Comparison of ENCODE assay signal across 1 cellular context in the genomic region with DNA sequence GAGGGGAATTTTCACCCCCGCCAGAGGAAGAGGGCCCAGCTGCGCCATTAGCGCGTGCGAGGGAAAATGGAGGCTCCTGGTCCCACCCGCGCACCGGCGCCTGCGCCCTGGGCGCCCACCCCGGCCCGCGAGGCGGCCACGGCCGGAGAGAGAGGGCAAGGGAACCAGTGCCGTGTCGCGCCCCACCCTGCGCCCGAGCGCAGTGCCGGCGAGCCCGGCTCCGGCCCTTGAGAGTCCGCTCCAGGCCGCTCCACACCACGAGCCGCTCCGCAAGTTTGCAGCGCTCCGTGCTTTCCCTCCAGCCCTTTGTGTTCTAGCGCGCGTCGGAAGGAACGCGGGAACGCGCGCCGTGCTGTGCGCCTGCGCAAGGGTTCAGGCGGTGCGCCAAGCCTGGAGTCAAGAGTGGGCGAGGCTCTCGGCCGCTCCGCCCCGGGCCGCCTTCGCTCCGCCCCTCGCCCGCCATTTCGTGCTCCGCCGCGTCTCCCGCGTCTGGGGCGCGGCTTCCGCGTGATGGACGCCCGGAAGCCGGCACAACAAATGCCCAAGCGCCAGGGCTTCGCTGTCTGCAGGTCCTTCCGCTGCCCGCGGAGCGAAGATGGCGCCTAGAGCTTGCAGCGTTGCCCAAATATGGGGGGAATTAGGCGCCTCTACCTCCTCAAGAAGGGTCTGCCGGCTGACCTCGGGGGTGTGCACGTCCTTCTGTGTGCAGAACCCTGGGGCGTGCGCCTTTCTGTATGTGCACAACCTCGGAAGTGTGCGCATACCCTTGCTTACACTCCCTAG.
TF ChIP-seq lines count a peak whose summit lies in the region.

No MANE protein-coding gene starts in this region.

TF ChIP-seq in K562, 482 proteins besides CTCF, POLR2A, EP300 and RAD21 (continued from another document and continues in another):
- TF ChIP-seq, protein P1, sequence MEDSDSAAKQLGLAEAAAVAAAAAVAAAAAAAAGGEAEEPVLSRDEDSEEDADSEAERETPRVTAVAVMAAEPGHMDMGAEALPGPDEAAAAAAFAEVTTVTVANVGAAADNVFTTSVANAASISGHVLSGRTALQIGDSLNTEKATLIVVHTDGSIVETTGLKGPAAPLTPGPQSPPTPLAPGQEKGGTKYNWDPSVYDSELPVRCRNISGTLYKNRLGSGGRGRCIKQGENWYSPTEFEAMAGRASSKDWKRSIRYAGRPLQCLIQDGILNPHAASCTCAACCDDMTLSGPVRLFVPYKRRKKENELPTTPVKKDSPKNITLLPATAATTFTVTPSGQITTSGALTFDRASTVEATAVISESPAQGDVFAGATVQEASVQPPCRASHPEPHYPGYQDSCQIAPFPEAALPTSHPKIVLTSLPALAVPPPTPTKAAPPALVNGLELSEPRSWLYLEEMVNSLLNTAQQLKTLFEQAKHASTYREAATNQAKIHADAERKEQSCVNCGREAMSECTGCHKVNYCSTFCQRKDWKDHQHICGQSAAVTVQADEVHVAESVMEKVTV (CRISPR knock-in tag; IDR thresholded peaks at IDR 0.05): no peak
- TF ChIP-seq RBM22 (IDR thresholded peaks at IDR 0.05; ENCODE audit: low read depth, low read length, poor library complexity, severe bottlenecking) (no peak), ZBTB1 (CRISPR knock-in tag; IDR thresholded peaks at IDR 0.05; ENCODE audit: borderline replicate concordance, low read depth) (0 out of 2 replicates have a peak, but pooled peaks have one; percentile 42), ZNF174 (CRISPR knock-in tag; IDR thresholded peaks at IDR 0.05) (no peak), KDM4B (IDR thresholded peaks at IDR 0.05; ENCODE audit: borderline replicate concordance in 2 of 2, low read depth in 1 of 2) (no peak), NR2C1 (IDR thresholded peaks at IDR 0.05) (no peak), NR2C1 (tag; IDR thresholded peaks at IDR 0.05) (no peak), ARID2 (IDR thresholded peaks at IDR 0.05) (no peak), ZEB2 (IDR thresholded peaks at IDR 0.05) (no peak), RBM39 (optimal IDR thresholded peaks at IDR 0.05; ENCODE audit: low read depth, low read length) (no peak), ZNF644 (tag; IDR thresholded peaks at IDR 0.05; ENCODE audit: low read depth) (no peak), HCFC1 (IDR thresholded peaks at IDR 0.05; ENCODE audit: low read depth, low read length) (peak; percentile 7; the same call in 1 of the 2 replicates), NR2F6 (CRISPR knock-in tag; IDR thresholded peaks at IDR 0.05) (no peak), KAT7 (CRISPR knock-in tag; IDR thresholded peaks at IDR 0.05; ENCODE audit: borderline replicate concordance) (no peak), ETV1 (tag; conservative IDR thresholded peaks at IDR 0.05; ENCODE audit: low read depth) (0 out of 2 replicates have a peak, but pooled peaks have one; percentile 57), ZNF408 (CRISPR knock-in tag; IDR thresholded peaks at IDR 0.05; ENCODE audit: low read depth) (no peak), OTX1 (CRISPR knock-in tag; IDR thresholded peaks at IDR 0.05) (no peak), ZNF311 (CRISPR knock-in tag; IDR thresholded peaks at IDR 0.05) (no peak), ELF4 (CRISPR knock-in tag; IDR thresholded peaks at IDR 0.05) (no peak)
- TF ChIP-seq, protein P2, sequence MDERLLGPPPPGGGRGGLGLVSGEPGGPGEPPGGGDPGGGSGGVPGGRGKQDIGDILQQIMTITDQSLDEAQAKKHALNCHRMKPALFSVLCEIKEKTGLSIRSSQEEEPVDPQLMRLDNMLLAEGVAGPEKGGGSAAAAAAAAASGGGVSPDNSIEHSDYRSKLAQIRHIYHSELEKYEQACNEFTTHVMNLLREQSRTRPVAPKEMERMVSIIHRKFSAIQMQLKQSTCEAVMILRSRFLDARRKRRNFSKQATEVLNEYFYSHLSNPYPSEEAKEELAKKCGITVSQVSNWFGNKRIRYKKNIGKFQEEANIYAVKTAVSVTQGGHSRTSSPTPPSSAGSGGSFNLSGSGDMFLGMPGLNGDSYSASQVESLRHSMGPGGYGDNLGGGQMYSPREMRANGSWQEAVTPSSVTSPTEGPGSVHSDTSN (CRISPR knock-in tag; IDR thresholded peaks at IDR 0.05; ENCODE audit: low read depth): no peak
- TF ChIP-seq, protein P2 (tag; conservative IDR thresholded peaks at IDR 0.05; ENCODE audit: low read depth): no peak
- TF ChIP-seq, protein P3, sequence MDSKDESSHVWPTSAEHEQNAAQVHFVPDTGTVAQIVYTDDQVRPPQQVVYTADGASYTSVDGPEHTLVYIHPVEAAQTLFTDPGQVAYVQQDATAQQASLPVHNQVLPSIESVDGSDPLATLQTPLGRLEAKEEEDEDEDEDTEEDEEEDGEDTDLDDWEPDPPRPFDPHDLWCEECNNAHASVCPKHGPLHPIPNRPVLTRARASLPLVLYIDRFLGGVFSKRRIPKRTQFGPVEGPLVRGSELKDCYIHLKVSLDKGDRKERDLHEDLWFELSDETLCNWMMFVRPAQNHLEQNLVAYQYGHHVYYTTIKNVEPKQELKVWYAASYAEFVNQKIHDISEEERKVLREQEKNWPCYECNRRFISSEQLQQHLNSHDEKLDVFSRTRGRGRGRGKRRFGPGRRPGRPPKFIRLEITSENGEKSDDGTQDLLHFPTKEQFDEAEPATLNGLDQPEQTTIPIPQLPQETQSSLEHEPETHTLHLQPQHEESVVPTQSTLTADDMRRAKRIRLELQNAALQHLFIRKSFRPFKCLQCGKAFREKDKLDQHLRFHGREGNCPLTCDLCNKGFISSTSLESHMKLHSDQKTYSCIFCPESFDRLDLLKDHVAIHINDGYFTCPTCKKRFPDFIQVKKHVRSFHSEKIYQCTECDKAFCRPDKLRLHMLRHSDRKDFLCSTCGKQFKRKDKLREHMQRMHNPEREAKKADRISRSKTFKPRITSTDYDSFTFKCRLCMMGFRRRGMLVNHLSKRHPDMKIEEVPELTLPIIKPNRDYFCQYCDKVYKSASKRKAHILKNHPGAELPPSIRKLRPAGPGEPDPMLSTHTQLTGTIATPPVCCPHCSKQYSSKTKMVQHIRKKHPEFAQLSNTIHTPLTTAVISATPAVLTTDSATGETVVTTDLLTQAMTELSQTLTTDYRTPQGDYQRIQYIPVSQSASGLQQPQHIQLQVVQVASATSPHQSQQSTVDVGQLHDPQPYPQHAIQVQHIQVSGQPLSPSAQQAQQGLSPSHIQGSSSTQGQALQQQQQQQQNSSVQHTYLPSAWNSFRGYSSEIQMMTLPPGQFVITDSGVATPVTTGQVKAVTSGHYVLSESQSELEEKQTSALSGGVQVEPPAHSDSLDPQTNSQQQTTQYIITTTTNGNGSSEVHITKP (IDR thresholded peaks at IDR 0.05; ENCODE audit: partially characterized antibody): no peak
- TF ChIP-seq, protein P4, sequence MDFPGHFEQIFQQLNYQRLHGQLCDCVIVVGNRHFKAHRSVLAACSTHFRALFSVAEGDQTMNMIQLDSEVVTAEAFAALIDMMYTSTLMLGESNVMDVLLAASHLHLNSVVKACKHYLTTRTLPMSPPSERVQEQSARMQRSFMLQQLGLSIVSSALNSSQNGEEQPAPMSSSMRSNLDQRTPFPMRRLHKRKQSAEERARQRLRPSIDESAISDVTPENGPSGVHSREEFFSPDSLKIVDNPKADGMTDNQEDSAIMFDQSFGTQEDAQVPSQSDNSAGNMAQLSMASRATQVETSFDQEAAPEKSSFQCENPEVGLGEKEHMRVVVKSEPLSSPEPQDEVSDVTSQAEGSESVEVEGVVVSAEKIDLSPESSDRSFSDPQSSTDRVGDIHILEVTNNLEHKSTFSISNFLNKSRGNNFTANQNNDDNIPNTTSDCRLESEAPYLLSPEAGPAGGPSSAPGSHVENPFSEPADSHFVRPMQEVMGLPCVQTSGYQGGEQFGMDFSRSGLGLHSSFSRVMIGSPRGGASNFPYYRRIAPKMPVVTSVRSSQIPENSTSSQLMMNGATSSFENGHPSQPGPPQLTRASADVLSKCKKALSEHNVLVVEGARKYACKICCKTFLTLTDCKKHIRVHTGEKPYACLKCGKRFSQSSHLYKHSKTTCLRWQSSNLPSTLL (IDR thresholded peaks at IDR 0.05): no peak
- TF ChIP-seq, protein P5, sequence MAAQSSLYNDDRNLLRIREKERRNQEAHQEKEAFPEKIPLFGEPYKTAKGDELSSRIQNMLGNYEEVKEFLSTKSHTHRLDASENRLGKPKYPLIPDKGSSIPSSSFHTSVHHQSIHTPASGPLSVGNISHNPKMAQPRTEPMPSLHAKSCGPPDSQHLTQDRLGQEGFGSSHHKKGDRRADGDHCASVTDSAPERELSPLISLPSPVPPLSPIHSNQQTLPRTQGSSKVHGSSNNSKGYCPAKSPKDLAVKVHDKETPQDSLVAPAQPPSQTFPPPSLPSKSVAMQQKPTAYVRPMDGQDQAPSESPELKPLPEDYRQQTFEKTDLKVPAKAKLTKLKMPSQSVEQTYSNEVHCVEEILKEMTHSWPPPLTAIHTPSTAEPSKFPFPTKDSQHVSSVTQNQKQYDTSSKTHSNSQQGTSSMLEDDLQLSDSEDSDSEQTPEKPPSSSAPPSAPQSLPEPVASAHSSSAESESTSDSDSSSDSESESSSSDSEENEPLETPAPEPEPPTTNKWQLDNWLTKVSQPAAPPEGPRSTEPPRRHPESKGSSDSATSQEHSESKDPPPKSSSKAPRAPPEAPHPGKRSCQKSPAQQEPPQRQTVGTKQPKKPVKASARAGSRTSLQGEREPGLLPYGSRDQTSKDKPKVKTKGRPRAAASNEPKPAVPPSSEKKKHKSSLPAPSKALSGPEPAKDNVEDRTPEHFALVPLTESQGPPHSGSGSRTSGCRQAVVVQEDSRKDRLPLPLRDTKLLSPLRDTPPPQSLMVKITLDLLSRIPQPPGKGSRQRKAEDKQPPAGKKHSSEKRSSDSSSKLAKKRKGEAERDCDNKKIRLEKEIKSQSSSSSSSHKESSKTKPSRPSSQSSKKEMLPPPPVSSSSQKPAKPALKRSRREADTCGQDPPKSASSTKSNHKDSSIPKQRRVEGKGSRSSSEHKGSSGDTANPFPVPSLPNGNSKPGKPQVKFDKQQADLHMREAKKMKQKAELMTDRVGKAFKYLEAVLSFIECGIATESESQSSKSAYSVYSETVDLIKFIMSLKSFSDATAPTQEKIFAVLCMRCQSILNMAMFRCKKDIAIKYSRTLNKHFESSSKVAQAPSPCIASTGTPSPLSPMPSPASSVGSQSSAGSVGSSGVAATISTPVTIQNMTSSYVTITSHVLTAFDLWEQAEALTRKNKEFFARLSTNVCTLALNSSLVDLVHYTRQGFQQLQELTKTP (IDR thresholded peaks at IDR 0.05; ENCODE audit: low read depth in 1 of 2, partially characterized antibody in 2 of 2): no peak
- TF ChIP-seq, protein P6, sequence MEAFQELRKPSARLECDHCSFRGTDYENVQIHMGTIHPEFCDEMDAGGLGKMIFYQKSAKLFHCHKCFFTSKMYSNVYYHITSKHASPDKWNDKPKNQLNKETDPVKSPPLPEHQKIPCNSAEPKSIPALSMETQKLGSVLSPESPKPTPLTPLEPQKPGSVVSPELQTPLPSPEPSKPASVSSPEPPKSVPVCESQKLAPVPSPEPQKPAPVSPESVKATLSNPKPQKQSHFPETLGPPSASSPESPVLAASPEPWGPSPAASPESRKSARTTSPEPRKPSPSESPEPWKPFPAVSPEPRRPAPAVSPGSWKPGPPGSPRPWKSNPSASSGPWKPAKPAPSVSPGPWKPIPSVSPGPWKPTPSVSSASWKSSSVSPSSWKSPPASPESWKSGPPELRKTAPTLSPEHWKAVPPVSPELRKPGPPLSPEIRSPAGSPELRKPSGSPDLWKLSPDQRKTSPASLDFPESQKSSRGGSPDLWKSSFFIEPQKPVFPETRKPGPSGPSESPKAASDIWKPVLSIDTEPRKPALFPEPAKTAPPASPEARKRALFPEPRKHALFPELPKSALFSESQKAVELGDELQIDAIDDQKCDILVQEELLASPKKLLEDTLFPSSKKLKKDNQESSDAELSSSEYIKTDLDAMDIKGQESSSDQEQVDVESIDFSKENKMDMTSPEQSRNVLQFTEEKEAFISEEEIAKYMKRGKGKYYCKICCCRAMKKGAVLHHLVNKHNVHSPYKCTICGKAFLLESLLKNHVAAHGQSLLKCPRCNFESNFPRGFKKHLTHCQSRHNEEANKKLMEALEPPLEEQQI (IDR thresholded peaks at IDR 0.05): no peak
- TF ChIP-seq, protein P7, sequence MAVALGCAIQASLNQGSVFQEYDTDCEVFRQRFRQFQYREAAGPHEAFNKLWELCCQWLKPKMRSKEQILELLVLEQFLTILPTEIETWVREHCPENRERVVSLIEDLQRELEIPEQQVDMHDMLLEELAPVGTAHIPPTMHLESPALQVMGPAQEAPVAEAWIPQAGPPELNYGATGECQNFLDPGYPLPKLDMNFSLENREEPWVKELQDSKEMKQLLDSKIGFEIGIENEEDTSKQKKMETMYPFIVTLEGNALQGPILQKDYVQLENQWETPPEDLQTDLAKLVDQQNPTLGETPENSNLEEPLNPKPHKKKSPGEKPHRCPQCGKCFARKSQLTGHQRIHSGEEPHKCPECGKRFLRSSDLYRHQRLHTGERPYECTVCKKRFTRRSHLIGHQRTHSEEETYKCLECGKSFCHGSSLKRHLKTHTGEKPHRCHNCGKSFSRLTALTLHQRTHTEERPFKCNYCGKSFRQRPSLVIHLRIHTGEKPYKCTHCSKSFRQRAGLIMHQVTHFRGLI (CRISPR knock-in tag; IDR thresholded peaks at IDR 0.05): no peak
- TF ChIP-seq, protein P8, sequence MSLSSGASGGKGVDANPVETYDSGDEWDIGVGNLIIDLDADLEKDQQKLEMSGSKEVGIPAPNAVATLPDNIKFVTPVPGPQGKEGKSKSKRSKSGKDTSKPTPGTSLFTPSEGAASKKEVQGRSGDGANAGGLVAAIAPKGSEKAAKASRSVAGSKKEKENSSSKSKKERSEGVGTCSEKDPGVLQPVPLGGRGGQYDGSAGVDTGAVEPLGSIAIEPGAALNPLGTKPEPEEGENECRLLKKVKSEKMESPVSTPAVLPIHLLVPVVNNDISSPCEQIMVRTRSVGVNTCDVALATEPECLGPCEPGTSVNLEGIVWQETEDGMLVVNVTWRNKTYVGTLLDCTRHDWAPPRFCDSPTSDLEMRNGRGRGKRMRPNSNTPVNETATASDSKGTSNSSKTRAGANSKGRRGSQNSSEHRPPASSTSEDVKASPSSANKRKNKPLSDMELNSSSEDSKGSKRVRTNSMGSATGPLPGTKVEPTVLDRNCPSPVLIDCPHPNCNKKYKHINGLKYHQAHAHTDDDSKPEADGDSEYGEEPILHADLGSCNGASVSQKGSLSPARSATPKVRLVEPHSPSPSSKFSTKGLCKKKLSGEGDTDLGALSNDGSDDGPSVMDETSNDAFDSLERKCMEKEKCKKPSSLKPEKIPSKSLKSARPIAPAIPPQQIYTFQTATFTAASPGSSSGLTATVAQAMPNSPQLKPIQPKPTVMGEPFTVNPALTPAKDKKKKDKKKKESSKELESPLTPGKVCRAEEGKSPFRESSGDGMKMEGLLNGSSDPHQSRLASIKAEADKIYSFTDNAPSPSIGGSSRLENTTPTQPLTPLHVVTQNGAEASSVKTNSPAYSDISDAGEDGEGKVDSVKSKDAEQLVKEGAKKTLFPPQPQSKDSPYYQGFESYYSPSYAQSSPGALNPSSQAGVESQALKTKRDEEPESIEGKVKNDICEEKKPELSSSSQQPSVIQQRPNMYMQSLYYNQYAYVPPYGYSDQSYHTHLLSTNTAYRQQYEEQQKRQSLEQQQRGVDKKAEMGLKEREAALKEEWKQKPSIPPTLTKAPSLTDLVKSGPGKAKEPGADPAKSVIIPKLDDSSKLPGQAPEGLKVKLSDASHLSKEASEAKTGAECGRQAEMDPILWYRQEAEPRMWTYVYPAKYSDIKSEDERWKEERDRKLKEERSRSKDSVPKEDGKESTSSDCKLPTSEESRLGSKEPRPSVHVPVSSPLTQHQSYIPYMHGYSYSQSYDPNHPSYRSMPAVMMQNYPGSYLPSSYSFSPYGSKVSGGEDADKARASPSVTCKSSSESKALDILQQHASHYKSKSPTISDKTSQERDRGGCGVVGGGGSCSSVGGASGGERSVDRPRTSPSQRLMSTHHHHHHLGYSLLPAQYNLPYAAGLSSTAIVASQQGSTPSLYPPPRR (CRISPR knock-in tag; IDR thresholded peaks at IDR 0.05; ENCODE audit: borderline replicate concordance): peak; percentile 53; the same call in 1 of the 2 replicates
